15 cellular contexts compared by ENCODE assay signal in genomic region chr15:83457149-83457548, GRCh38. TPM values are rescaled to one million over a fixed set of nuclear protein-coding genes. Genes with fewer than 3 reads are reported as not detected.
A peak's percentile ranks its signal among the peaks of the same experiment; 100 is the strongest.
DNase-seq lines count a peak whose midpoint lies in the region; ATAC-seq and TF ChIP-seq lines count a peak whose summit lies in the region.
"Had no signal": no experiment of that assay in that cellular context is flagged by ENCODE, and none has a peak within 500 bp of the region (broad histone marks: within the 10 kb centered on the region; RNA-seq: fewer than 3 reads in every experiment).

No MANE protein-coding gene starts in this region.

- WGBS in endodermal cell (ENCODE audit: insufficient coverage in 1 of 2, insufficient read length in 1 of 2), 2 experiments, result 87% methylated on average over 1 of the region's 1 CpG; no CpG with 5 or more reads in 1 of the 2 experiments

- H3K9me2 ChIP-seq in GM23338 (ENCODE audit: insufficient read depth), result no peaks in the 10 kb centered on the region

- H3K4me2 ChIP-seq in GM23338, result peak overlapping the region; percentile 30; the same call in 1 of the 2 replicates
- H3K4me2 ChIP-seq in neural progenitor cell, result no peak overlapping the region
- H3K4me2 ChIP-seq: BLaER1 had no signal

- no peak overlapping the region for H2AFZ ChIP-seq in GM23338
- peak overlapping the region; percentile 42 for H2AFZ ChIP-seq in neural progenitor cell (replicated peaks)

- no peak for ATAC-seq in GM23338

- no peak for TF ChIP-seq CTCF in GM23338 (conservative IDR thresholded peaks at IDR 0.05; ENCODE audit: low read depth in 2 of 2)
- no peak for TF ChIP-seq CTCF in VCaP (conservative IDR thresholded peaks at IDR 0.05)
- TF ChIP-seq CTCF in endodermal cell (conservative IDR thresholded peaks at IDR 0.05), result no peak
- no peak for TF ChIP-seq CTCF in neural progenitor cell (IDR thresholded peaks at IDR 0.05)

- H3K9me3 Mint-ChIP-seq in GM23338 (no peaks in the 10 kb centered on the region), endodermal cell (peaks cover 2% of the 10 kb centered on the region), neural progenitor cell (peaks cover 4% of the 10 kb centered on the region)

- no peaks in the 10 kb centered on the region for H3K27me3 Mint-ChIP-seq in GM23338 (ENCODE audit: insufficient read depth, low read depth, poor library complexity)
- peaks cover 2% of the 10 kb centered on the region for H3K27me3 Mint-ChIP-seq in endodermal cell (ENCODE audit: insufficient read depth)
- H3K27me3 Mint-ChIP-seq in neural progenitor cell (ENCODE audit: insufficient read depth, low read depth), result no peaks in the 10 kb centered on the region

- H3K9ac ChIP-seq in endodermal cell (ENCODE audit: extremely low read depth, low read length, poor library complexity, severe bottlenecking) (no peak overlapping the region), neural progenitor cell (no peak overlapping the region)
- H3K9ac ChIP-seq: BLaER1 had no signal

- H3K4me1 Mint-ChIP-seq in GM23338 (peaks cover 7% of the 10 kb centered on the region), endodermal cell (no peaks in the 10 kb centered on the region), neural progenitor cell (no peaks in the 10 kb centered on the region)
- H3K4me1 Mint-ChIP-seq: CD8-positive, alpha-beta memory T cell had no signal

- H3K9me3 ChIP-seq in endodermal cell (ENCODE audit: control insufficient read depth, low read length), result peaks cover 5% of the 10 kb centered on the region
- H3K9me3 ChIP-seq in neural progenitor cell (ENCODE audit: low read depth), result no peaks in the 10 kb centered on the region
- H3K9me3 ChIP-seq: BLaER1 had no signal

- H3K4me1 ChIP-seq in GM23338 (ENCODE audit: insufficient read depth), result peaks cover 8% of the 10 kb centered on the region; the same call in 1 of the 2 replicates
- no peaks in the 10 kb centered on the region for H3K4me1 ChIP-seq in endodermal cell (ENCODE audit: control insufficient read depth, insufficient read depth, low read length)
- peaks cover 4% of the 10 kb centered on the region for H3K4me1 ChIP-seq in neural progenitor cell
- H3K4me1 ChIP-seq: BLaER1 had no signal

- no peaks in the 10 kb centered on the region for H4K20me1 ChIP-seq in GM23338 (replicated peaks; ENCODE audit: insufficient read depth)
- no peaks in the 10 kb centered on the region for H4K20me1 ChIP-seq in neural progenitor cell (ENCODE audit: low read depth)
- H4K20me1 ChIP-seq: BLaER1 had no signal

- H3K27ac Mint-ChIP-seq in GM23338 (no peak overlapping the region), endodermal cell (no peak overlapping the region), neural progenitor cell (no peak overlapping the region)
- H3K27ac Mint-ChIP-seq: CD8-positive, alpha-beta memory T cell had no signal

- H3K27ac ChIP-seq in GM23338 (ENCODE audit: low read depth) (no peak overlapping the region), VCaP (peak overlapping the region; percentile 61), endodermal cell (ENCODE audit: low read depth, low read length) (no peak overlapping the region), neural progenitor cell (no peak overlapping the region)
- H3K27ac ChIP-seq: BLaER1, HL-60 had no signal

- DNase-seq in GM23338 (ENCODE audit: low spot score) (no peak), endodermal cell (no peak), neural progenitor cell (ENCODE audit: low spot score) (no peak), NCI-H1694 treated with DMSO at 0.1 percent for 48 hours (lab: John Stamatoyannopoulos, UW) (no peak), NOMO-1 treated with dmso at 0.1 percent for 144 hours (lab: John Stamatoyannopoulos, UW; ENCODE audit: unreplicated experiment) (no peak)
- DNase-seq in activated CD4-positive, alpha-beta T cell treated with anti-CD3 and anti-CD28 coated beads for 1 hour, result no peak
- DNase-seq: 8988T; AML-193; Caco-2; CD8-positive, alpha-beta memory T cell; DMS53; GF-D8 had no signal

- H3K4me3 ChIP-seq in GM23338, result no peak overlapping the region
- H3K4me3 ChIP-seq in endodermal cell (ENCODE audit: low read length), result no peak overlapping the region
- H3K4me3 ChIP-seq in neural progenitor cell, result no peak overlapping the region
- H3K4me3 ChIP-seq: BLaER1 had no signal

- H3K36me3 Mint-ChIP-seq in GM23338 (ENCODE audit: low read depth), result no peaks in the 10 kb centered on the region
- peaks cover 2% of the 10 kb centered on the region for H3K36me3 Mint-ChIP-seq in endodermal cell (ENCODE audit: low read depth)
- no peaks in the 10 kb centered on the region for H3K36me3 Mint-ChIP-seq in neural progenitor cell
- H3K36me3 Mint-ChIP-seq: CD8-positive, alpha-beta memory T cell had no signal

- H3F3A ChIP-seq in GM23338 (replicated peaks; ENCODE audit: low read depth) (no peaks in the 10 kb centered on the region), neural progenitor cell (ENCODE audit: low read depth) (no peaks in the 10 kb centered on the region)

- H3K27me3 ChIP-seq in GM23338 (ENCODE audit: insufficient read depth) (no peaks in the 10 kb centered on the region), endodermal cell (ENCODE audit: control insufficient read depth, insufficient read depth, low read length, poor library complexity, severe bottlenecking) (no peaks in the 10 kb centered on the region), neural progenitor cell (no peaks in the 10 kb centered on the region)
- H3K27me3 ChIP-seq: BLaER1 had no signal

- H3K79me2 ChIP-seq in GM23338 (replicated peaks; ENCODE audit: insufficient read depth), result peaks cover 26% of the 10 kb centered on the region
- no peaks in the 10 kb centered on the region for H3K79me2 ChIP-seq in neural progenitor cell (ENCODE audit: low read depth)

- no peak overlapping the region for H3K4me3 Mint-ChIP-seq in GM23338
- peak overlapping the region; percentile 42 for H3K4me3 Mint-ChIP-seq in endodermal cell
- no peak overlapping the region for H3K4me3 Mint-ChIP-seq in neural progenitor cell
- H3K4me3 Mint-ChIP-seq: CD8-positive, alpha-beta memory T cell had no signal

- H3K36me3 ChIP-seq in GM23338 (ENCODE audit: insufficient read depth) (no peaks in the 10 kb centered on the region), endodermal cell (ENCODE audit: control insufficient read depth, insufficient read depth, low read length) (no peaks in the 10 kb centered on the region), neural progenitor cell (no peaks in the 10 kb centered on the region)
- H3K36me3 ChIP-seq: BLaER1 had no signal

TF ChIP-seq in GM23338, 12 proteins besides CTCF, POLR2A, EP300 and RAD21 (continues in another document):
- TF ChIP-seq, protein P1, sequence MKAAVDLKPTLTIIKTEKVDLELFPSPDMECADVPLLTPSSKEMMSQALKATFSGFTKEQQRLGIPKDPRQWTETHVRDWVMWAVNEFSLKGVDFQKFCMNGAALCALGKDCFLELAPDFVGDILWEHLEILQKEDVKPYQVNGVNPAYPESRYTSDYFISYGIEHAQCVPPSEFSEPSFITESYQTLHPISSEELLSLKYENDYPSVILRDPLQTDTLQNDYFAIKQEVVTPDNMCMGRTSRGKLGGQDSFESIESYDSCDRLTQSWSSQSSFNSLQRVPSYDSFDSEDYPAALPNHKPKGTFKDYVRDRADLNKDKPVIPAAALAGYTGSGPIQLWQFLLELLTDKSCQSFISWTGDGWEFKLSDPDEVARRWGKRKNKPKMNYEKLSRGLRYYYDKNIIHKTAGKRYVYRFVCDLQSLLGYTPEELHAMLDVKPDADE (IDR thresholded peaks at IDR 0.05), result no peak
- TF ChIP-seq ZNF331 (CRISPR knock-in tag; IDR thresholded peaks at IDR 0.05; ENCODE audit: low read depth), result no peak
- TF ChIP-seq EZH2phosphoT487 (IDR thresholded peaks at IDR 0.05; ENCODE audit: unreplicated experiment), result no peak
- TF ChIP-seq NANOG (IDR thresholded peaks at IDR 0.05; ENCODE audit: borderline replicate concordance), result no peak
- no peak for TF ChIP-seq CREB1 (CRISPR knock-in tag; IDR thresholded peaks at IDR 0.05; ENCODE audit: low read depth)
- no peak for TF ChIP-seq EZH2 (IDR thresholded peaks at IDR 0.05; ENCODE audit: low read depth, unreplicated experiment)
- TF ChIP-seq POLR2AphosphoS5 (IDR thresholded peaks at IDR 0.05; ENCODE audit: low read depth), result no peak
- no peak for TF ChIP-seq STAT1 (IDR thresholded peaks at IDR 0.05; ENCODE audit: unreplicated experiment)
- TF ChIP-seq JUNB (IDR thresholded peaks at IDR 0.05; ENCODE audit: unreplicated experiment), result no peak
- no peak for TF ChIP-seq ZNF114 (CRISPR knock-in tag; IDR thresholded peaks at IDR 0.05)

RNA-seq across cellular contexts. Expression of gene SH3GL3, which starts 10.0 kb away (rescaled TPM):
- 21.1 and 21.7 TPM in 2 replicates for total RNA-seq in GM23338 (2014; rRNA removed; shearing (Covaris generic))
- polyA plus RNA-seq in GM23338 (2016; fragmentation: Nextera tagmentation; extraction: Ambion mirVana), result 15.9 and 18.8 TPM in 2 replicates
- 1 to 10 TPM; 3.5 to 3.8 TPM for total RNA-seq in endodermal cell
- 3.9 TPM for polyA plus RNA-seq in endodermal cell (2013, experiment 1 of 2)
- 4.6 TPM for polyA plus RNA-seq in endodermal cell (2013, experiment 2 of 2)
- 3.8 and 8.2 TPM in 2 replicates for total RNA-seq in neural progenitor cell (ENCODE audit: low replicate concordance)
- total RNA-seq: Caco-2; CD8-positive, alpha-beta memory T cell had no signal
- polyA plus RNA-seq: CD8-positive, alpha-beta memory T cell had no signal
